In the genomic region with DNA sequence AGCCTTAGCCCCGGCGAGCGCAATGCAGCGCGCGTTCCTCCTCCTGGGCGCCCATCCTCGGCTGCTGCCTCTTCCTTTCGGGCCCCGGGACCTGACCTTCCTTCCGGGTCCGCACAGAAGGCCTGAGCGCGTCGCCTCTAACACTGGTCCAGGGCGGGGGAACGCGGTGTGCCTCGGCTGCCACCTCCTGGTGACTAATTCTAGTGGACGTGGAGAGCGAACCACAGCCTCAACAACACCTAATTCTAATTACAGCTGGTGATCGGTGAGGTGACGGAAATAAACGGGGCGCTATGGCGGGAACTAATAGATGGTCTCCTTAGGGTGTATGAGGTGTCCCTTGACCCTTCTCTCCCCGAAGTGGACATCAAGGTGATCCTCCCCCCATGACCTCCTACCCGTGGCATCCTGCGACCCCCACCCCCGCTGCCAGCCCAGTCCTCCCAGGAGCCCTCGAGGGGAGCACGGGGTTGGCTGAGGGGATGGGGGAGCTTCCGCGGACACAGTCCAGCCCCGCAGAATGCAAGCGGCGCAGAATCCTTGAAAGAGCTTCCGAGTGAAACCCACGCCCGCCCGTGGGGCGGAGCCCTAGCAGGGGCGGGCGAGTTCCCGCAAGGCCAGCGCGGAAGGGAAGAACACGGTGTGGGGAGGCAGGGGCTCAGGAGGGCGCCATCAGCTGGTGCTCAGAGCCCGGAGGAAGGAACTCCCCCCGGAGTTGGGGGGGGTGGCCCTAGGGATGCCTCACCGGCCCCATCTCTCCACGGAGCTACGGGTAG, we compare ENCODE assay signal across 1 cellular context.
TF ChIP-seq lines count a peak whose summit lies in the region.

No MANE protein-coding gene starts in this region.

TF ChIP-seq in GM12878, 131 proteins besides CTCF, POLR2A, EP300 and RAD21 (continued from another document):
- TF ChIP-seq, protein P1, sequence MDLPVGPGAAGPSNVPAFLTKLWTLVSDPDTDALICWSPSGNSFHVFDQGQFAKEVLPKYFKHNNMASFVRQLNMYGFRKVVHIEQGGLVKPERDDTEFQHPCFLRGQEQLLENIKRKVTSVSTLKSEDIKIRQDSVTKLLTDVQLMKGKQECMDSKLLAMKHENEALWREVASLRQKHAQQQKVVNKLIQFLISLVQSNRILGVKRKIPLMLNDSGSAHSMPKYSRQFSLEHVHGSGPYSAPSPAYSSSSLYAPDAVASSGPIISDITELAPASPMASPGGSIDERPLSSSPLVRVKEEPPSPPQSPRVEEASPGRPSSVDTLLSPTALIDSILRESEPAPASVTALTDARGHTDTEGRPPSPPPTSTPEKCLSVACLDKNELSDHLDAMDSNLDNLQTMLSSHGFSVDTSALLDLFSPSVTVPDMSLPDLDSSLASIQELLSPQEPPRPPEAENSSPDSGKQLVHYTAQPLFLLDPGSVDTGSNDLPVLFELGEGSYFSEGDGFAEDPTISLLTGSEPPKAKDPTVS (IDR thresholded peaks at IDR 0.05; ENCODE audit: low read depth, low read length) = no peak
- TF ChIP-seq NRF1 (conservative IDR thresholded peaks at IDR 0.05; ENCODE audit: low read depth, low read length) (no peak), WRNIP1 (IDR thresholded peaks at IDR 0.05; ENCODE audit: borderline replicate concordance, low read depth, low read length) (no peak), SMAD1 (IDR thresholded peaks at IDR 0.05; ENCODE audit: low read depth, partially characterized antibody) (no peak), GATAD2B (conservative IDR thresholded peaks at IDR 0.05; ENCODE audit: low read depth) (peak; percentile 48; the same call in 1 of the 2 replicates), SREBF2 (IDR thresholded peaks at IDR 0.05; ENCODE audit: low read length) (no peak), JUND (IDR thresholded peaks at IDR 0.05; ENCODE audit: low read depth, low read length) (no peak), MEF2B (IDR thresholded peaks at IDR 0.05; ENCODE audit: partially characterized antibody, poor library complexity, severe bottlenecking) (no peak), ZNF622 (IDR thresholded peaks at IDR 0.05) (no peak), NR2C1 (IDR thresholded peaks at IDR 0.05) (no peak), KAT2A (conservative IDR thresholded peaks at IDR 0.05; ENCODE audit: control insufficient read depth, low read depth, low read length) (no peak), SIX5 (IDR thresholded peaks at IDR 0.05; ENCODE audit: low read depth, low read length, severe bottlenecking) (no peak), MEF2A (IDR thresholded peaks at IDR 0.05; ENCODE audit: insufficient read depth, low read depth, low read length) (peak; percentile 39; the same call in 1 of the 2 replicates), PAX5 (IDR thresholded peaks at IDR 0.05; ENCODE audit: borderline replicate concordance, low read depth, low read length) (no peak), FOXK2 (IDR thresholded peaks at IDR 0.05) (no peak), MXI1 (IDR thresholded peaks at IDR 0.05; ENCODE audit: low read depth, low read length) (no peak), ZZZ3 (IDR thresholded peaks at IDR 0.05; ENCODE audit: control insufficient read depth, insufficient read length, low read depth) (no peak), SPI1 (IDR thresholded peaks at IDR 0.05; ENCODE audit: borderline replicate concordance, insufficient read depth, low read depth, low read length) (no peak; the same call in 1 of the 2 replicates), HCFC1 (IDR thresholded peaks at IDR 0.05; ENCODE audit: low read length) (no peak), IKZF1 (conservative IDR thresholded peaks at IDR 0.05) (peak; percentile 48; the same call in 1 of the 2 replicates), SREBF1 (IDR thresholded peaks at IDR 0.05; ENCODE audit: low read length) (no peak), BRCA1 (IDR thresholded peaks at IDR 0.05; ENCODE audit: low read depth, low read length) (no peak), IRF3 (IDR thresholded peaks at IDR 0.05) (0 out of 2 replicates have a peak, but pooled peaks have one; percentile 30)
- TF ChIP-seq, protein P2, sequence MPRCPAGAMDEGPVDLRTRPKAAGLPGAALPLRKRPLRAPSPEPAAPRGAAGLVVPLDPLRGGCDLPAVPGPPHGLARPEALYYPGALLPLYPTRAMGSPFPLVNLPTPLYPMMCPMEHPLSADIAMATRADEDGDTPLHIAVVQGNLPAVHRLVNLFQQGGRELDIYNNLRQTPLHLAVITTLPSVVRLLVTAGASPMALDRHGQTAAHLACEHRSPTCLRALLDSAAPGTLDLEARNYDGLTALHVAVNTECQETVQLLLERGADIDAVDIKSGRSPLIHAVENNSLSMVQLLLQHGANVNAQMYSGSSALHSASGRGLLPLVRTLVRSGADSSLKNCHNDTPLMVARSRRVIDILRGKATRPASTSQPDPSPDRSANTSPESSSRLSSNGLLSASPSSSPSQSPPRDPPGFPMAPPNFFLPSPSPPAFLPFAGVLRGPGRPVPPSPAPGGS (IDR thresholded peaks at IDR 0.05; ENCODE audit: borderline replicate concordance, insufficient read depth, low read depth, low read length, poor library complexity, severe bottlenecking) = no peak
- TF ChIP-seq, protein P3, sequence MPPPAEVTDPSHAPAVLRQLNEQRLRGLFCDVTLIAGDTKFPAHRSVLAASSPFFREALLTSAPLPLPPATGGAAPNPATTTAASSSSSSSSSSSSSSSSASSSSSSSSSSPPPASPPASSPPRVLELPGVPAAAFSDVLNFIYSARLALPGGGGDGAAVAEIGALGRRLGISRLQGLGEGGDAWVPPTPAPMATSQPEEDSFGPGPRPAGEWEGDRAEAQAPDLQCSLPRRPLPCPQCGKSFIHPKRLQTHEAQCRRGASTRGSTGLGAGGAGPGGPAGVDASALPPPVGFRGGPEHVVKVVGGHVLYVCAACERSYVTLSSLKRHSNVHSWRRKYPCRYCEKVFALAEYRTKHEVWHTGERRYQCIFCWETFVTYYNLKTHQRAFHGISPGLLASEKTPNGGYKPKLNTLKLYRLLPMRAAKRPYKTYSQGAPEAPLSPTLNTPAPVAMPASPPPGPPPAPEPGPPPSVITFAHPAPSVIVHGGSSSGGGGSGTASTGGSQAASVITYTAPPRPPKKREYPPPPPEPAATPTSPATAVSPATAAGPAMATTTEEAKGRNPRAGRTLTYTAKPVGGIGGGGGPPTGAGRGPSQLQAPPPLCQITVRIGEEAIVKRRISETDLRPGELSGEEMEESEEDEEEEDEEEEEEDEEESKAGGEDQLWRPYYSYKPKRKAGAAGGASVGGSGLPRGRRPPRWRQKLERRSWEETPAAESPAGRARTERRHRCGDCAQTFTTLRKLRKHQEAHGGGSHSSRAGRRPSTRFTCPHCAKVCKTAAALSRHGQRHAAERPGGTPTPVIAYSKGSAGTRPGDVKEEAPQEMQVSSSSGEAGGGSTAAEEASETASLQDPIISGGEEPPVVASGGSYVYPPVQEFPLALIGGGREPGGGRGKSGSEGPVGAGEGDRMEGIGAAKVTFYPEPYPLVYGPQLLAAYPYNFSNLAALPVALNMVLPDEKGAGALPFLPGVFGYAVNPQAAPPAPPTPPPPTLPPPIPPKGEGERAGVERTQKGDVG (CRISPR knock-in tag; IDR thresholded peaks at IDR 0.05) = no peak
- TF ChIP-seq, protein P4, sequence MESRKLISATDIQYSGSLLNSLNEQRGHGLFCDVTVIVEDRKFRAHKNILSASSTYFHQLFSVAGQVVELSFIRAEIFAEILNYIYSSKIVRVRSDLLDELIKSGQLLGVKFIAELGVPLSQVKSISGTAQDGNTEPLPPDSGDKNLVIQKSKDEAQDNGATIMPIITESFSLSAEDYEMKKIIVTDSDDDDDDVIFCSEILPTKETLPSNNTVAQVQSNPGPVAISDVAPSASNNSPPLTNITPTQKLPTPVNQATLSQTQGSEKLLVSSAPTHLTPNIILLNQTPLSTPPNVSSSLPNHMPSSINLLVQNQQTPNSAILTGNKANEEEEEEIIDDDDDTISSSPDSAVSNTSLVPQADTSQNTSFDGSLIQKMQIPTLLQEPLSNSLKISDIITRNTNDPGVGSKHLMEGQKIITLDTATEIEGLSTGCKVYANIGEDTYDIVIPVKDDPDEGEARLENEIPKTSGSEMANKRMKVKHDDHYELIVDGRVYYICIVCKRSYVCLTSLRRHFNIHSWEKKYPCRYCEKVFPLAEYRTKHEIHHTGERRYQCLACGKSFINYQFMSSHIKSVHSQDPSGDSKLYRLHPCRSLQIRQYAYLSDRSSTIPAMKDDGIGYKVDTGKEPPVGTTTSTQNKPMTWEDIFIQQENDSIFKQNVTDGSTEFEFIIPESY (IDR thresholded peaks at IDR 0.05) = no peak
